In genomic region chr6:127222418-127222817, GRCh38 we compare ENCODE assay signal across 38 cellular contexts.
"Had no signal": no experiment of that assay in that cellular context is flagged by ENCODE, and none has a peak within 500 bp of the region (broad histone marks: within the 10 kb centered on the region; RNA-seq: fewer than 3 reads in every experiment).

No MANE protein-coding gene starts in this region.

- H3K27me3 ChIP-seq: brain microvascular endothelial cell, cardiac muscle cell, Peyer's patch had no signal

- H3K4me3 ChIP-seq: cardiac muscle cell, K562, Peyer's patch had no signal

- H3K27ac ChIP-seq: brain microvascular endothelial cell, cardiac muscle cell, Peyer's patch, RWPE1, WERI-Rb-1 had no signal

- DNase-seq: activated CD4-positive, alpha-beta memory T cell treated with anti-CD3 and anti-CD28 coated beads, Interleukin-2, amount 10 ng/mL, durations not matched to agents 7 days and 5 days; activated CD4-positive, alpha-beta T cell treated with anti-CD3 and anti-CD28 coated beads for 1 hour; activated CD4-positive, alpha-beta T cell treated with anti-CD3 and anti-CD28 coated beads for 48 hours; activated CD4-positive, CD25-positive, alpha-beta regulatory T cell; activated CD8-positive, alpha-beta memory T cell treated with anti-CD3 and anti-CD28 coated beads for 24 hours; activated CD8-positive, alpha-beta memory T cell treated with anti-CD3 and anti-CD28 coated beads, Interleukin-2, amount 10 ng/mL, durations not matched to agents 7 days and 5 days; activated CD8-positive, alpha-beta memory T cell treated with anti-CD3 and anti-CD28 coated beads, Interleukin-2, amount 50 U/mL, for 48 hours; activated effector memory CD4-positive, alpha-beta T cell treated with anti-CD3 and anti-CD28 coated beads, Interleukin-2, amount 50 U/mL, for 16 hours; activated naive CD4-positive, alpha-beta T cell; activated naive CD4-positive, alpha-beta T cell treated with anti-CD3 and anti-CD28 coated beads, Interleukin-2, amount 50 U/mL, for 16 hours; activated naive CD8-positive, alpha-beta T cell treated with anti-CD3 and anti-CD28 coated beads for 36 hours; activated T-cell treated with anti-CD3 and anti-CD28 coated beads, Interleukin-2, amount 50 U/mL, for 48 hours; amniotic stem cell; aorta; brain microvascular endothelial cell; Karpas-422; NCI-H1092 treated with DMSO at 0.1 percent for 48 hours; NCI-H1417; NCI-H146; NCI-H187 treated with DMSO at 0.1 percent for 48 hours; NCI-H2081; NCI-H2171 treated with DMSO at 0.1 percent for 48 hours; NCI-H2227 treated with DMSO at 0.1 percent for 48 hours; NCI-H446 treated with DMSO at 0.1 percent for 48 hours; NCI-H524; NCI-H69; NCI-H82; Peyer's patch; SW 1271; T-helper 1 cell; T-helper 2 cell; T-helper 9 cell; WERI-Rb-1 had no signal

- H3K9me3 ChIP-seq: Peyer's patch had no signal

- H3K4me1 ChIP-seq: Peyer's patch had no signal

- H3K36me3 ChIP-seq: brain microvascular endothelial cell, cardiac muscle cell, Peyer's patch, WERI-Rb-1 had no signal

- ATAC-seq: activated CD8-positive, alpha-beta memory T cell treated with anti-CD3 and anti-CD28 coated beads, Interleukin-2, amount 10 ng/mL, durations not matched to agents 7 days and 5 days; activated T-helper 17 cell treated with anti-CD3 and anti-CD28 coated beads, Interleukin-2, amount 50 U/mL, for 72 hours; K562; Right ventricle myocardium inferior had no signal
